8 cellular contexts compared by ENCODE assay signal in genomic region chr14:50318031-50318626, GRCh38. TPM values are rescaled to one million over a fixed set of nuclear protein-coding genes. Genes with fewer than 3 reads are reported as not detected.
DNase-seq lines count a peak whose midpoint lies in the region; ATAC-seq and TF ChIP-seq lines count a peak whose summit lies in the region.

No MANE protein-coding gene starts in this region.

- H3K9me3 ChIP-seq in colonic mucosa: no peaks in the 10 kb centered on the region
- H3K9me3 ChIP-seq in osteoblast (ENCODE audit: low read depth, low read length): no peaks in the 10 kb centered on the region

- H4K20me1 ChIP-seq in osteoblast (ENCODE audit: insufficient read depth, low read length): peaks cover 6% of the 10 kb centered on the region

- no peak overlapping the region for H3K4me2 ChIP-seq in osteoblast (ENCODE audit: insufficient read depth, low read length)

- H3K4me3 ChIP-seq in GM06990 (replicated peaks; ENCODE audit: low read depth, low read length): no peak overlapping the region
- no peak overlapping the region for H3K4me3 ChIP-seq in colonic mucosa
- no peak overlapping the region for H3K4me3 ChIP-seq in osteoblast (ENCODE audit: insufficient read depth, low read length)

- TF ChIP-seq CTCF in GM06990 (IDR thresholded peaks at IDR 0.05; ENCODE audit: insufficient read depth, low read length, poor library complexity, severe bottlenecking) (peak; percentile 53), colonic mucosa (IDR thresholded peaks at IDR 0.05) (peak; percentile 62), osteoblast (IDR thresholded peaks at IDR 0.05; ENCODE audit: extremely low read depth, low read depth, low read length) (peak; percentile 79)

- H2AFZ ChIP-seq in osteoblast (ENCODE audit: low read length): no peak overlapping the region

- no peak for DNase-seq in GM06990 (ENCODE audit: extremely low read depth, insufficient read length)
- DNase-seq in NCI-H2081 treated with DMSO at 0.1 percent for 48 hours (lab: John Stamatoyannopoulos, UW): peak; percentile 7
- no peak for DNase-seq in colonic mucosa
- DNase-seq in osteoblast (ENCODE audit: insufficient read length, low spot score, missing footprints): peak; percentile 49
- DNase-seq in activated CD4-positive, alpha-beta T cell treated with anti-CD3 and anti-CD28 coated beads for 1 hour: no peak

- intact Hi-C loops in colonic mucosa (cut with DNase I): loop anchor here (10.0 kb wide), 1 partner anchor 457 kb away; no protein-coding TSS in a partner anchor

- H3K9ac ChIP-seq in colonic mucosa (ENCODE audit: low read depth in 2 of 2, low read length in 2 of 2): no peak overlapping the region

- H3K27me3 ChIP-seq in GM06990 (replicated peaks; ENCODE audit: control insufficient read depth, insufficient read depth, low read length) (no peaks in the 10 kb centered on the region), colonic mucosa (no peaks in the 10 kb centered on the region), osteoblast (ENCODE audit: insufficient read depth, low read length) (no peaks in the 10 kb centered on the region)

- H3K27ac ChIP-seq in colonic mucosa (no peak overlapping the region), osteoblast (ENCODE audit: low read depth, low read length) (no peak overlapping the region)

- peaks cover 19% of the 10 kb centered on the region for H3K79me2 ChIP-seq in osteoblast (ENCODE audit: insufficient read depth, low read length)

- ATAC-seq in GM19351 (IDR thresholded peaks at IDR 0.05; ENCODE audit: unreplicated experiment) (no peak), GM19463 (IDR thresholded peaks at IDR 0.05; ENCODE audit: unreplicated experiment) (no peak), HG02885 (IDR thresholded peaks at IDR 0.05; ENCODE audit: poor library complexity, unreplicated experiment) (no peak)

- H3K4me1 ChIP-seq in colonic mucosa: peaks cover 3% of the 10 kb centered on the region
- H3K4me1 ChIP-seq in osteoblast (ENCODE audit: insufficient read depth, low read length): peaks cover 27% of the 10 kb centered on the region

- H3K36me3 ChIP-seq in GM06990 (ENCODE audit: control insufficient read depth, insufficient read depth, low read length) (no peaks in the 10 kb centered on the region; the same call in 1 of the 2 replicates), colonic mucosa (no peaks in the 10 kb centered on the region), osteoblast (ENCODE audit: insufficient read depth, low read length) (no peaks in the 10 kb centered on the region)

RNA-seq across cellular contexts. Expression of gene DMAC2L, which starts 6.0 kb away (rescaled TPM):
- total RNA-seq in colonic mucosa: 10 to 100 TPM; 15.2 to 20.9 TPM
- total RNA-seq in osteoblast: 7.2 and 9.4 TPM in 2 replicates

RNA-seq across cellular contexts. Expression of gene L2HGDH, which starts 6.1 kb away (rescaled TPM):
- 10 to 100 TPM; 11.4 to 12.3 TPM for total RNA-seq in colonic mucosa
- total RNA-seq in osteoblast: 3.2 and 3.6 TPM in 2 replicates

Comparison
In these comparisons a context has a peak if more than half of its experiments do, and no peak if none do; other contexts are left out.
1. DNase-seq: peak in NCI-H2081 treated with DMSO at 0.1 percent for 48 hours (single experiment) and osteoblast (single experiment); none in GM06990 (single experiment), colonic mucosa (single experiment) and activated CD4-positive, alpha-beta T cell treated with anti-CD3 and anti-CD28 coated beads for 1 hour (single experiment).
2. Peak in every context shown above with its lines, with median percentiles within 50 percentile points of each other: CTCF ChIP-seq.